ENCODE assay signal across 18 cellular contexts in the genomic region with DNA sequence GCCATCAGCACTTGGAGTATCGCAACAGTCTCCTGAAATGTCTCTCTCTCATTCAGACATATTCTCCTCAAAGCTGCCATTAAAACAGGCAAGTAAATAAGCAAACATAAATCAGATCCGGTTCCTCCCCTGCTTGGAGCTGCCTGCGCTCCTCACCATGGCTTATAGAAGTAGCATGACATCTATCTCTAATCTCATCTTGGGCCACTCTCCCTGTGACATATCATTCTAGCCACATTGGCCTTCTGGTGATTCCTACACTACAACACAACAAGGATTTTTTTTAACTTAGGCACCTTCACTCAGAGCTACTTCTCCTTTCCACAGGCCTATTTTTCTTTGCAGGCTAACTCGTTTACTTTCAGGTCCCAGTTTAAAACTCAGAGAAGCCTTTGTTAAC.
DNase-seq lines count a peak whose midpoint lies in the region; ATAC-seq and TF ChIP-seq lines count a peak whose summit lies in the region.
"Had no signal": no experiment of that assay in that cellular context is flagged by ENCODE, and none has a peak within 500 bp of the region (broad histone marks: within the 10 kb centered on the region; RNA-seq: fewer than 3 reads in every experiment).

No MANE protein-coding gene starts in this region.

- DNase-seq in NCI-H1417 (lab: John Stamatoyannopoulos, UW) (peak in 2 of 3 experiments; percentile 29 to 54), NCI-H1417 treated with DMSO at 0.1 percent for 48 hours (lab: John Stamatoyannopoulos, UW) (no peak), neuronal stem cell (ENCODE audit: low spot score) (no peak), AG08395 (ENCODE audit: low spot score) (no peak), caudate nucleus (lab: John Stamatoyannopoulos, UW) (no peak), NCI-H2107 (lab: John Stamatoyannopoulos, UW) (no peak)
- DNase-seq: CD4-positive, CD25-positive, alpha-beta regulatory T cell; DMS153; DND-41; NCI-H1092; NCI-H1930; NCI-H510A; Peyer's patch; SHP77 treated with DMSO at 0.1 percent for 48 hours had no signal

- H3K4ac ChIP-seq in neuronal stem cell (ENCODE audit: low read length): no peak overlapping the region

- H3K14ac ChIP-seq in neuronal stem cell (ENCODE audit: low read length): no peak overlapping the region

- H4K8ac ChIP-seq in neuronal stem cell (ENCODE audit: low read depth, low read length): no peak overlapping the region

- H3K27ac ChIP-seq in VCaP (peak overlapping the region; percentile 77), neuronal stem cell (replicated peaks; ENCODE audit: low read length) (no peak overlapping the region), caudate nucleus (ENCODE audit: low read depth, low read length) (no peak overlapping the region)
- H3K27ac ChIP-seq: 22Rv1, Peyer's patch had no signal

- no peak overlapping the region for H2BK120ac ChIP-seq in neuronal stem cell (ENCODE audit: low read depth, low read length)

- H2AFZ ChIP-seq in neuronal stem cell (ENCODE audit: low read length): peak overlapping the region; percentile 21

- H3K4me2 ChIP-seq in neuronal stem cell (ENCODE audit: insufficient read depth, low read length, poor library complexity, severe bottlenecking): no peak overlapping the region

- no peak overlapping the region for H4K91ac ChIP-seq in neuronal stem cell (ENCODE audit: low read depth, low read length, poor library complexity)

- H2BK5ac ChIP-seq in neuronal stem cell (ENCODE audit: low read length): no peak overlapping the region

- no peak overlapping the region for H2BK15ac ChIP-seq in neuronal stem cell (ENCODE audit: low read length)

- H3K79me1 ChIP-seq in neuronal stem cell (ENCODE audit: low read depth, low read length): no peaks in the 10 kb centered on the region

- H3K9me3 ChIP-seq in neuronal stem cell (replicated peaks in 1 of 2; ENCODE audit: control insufficient read depth in 2 of 2, insufficient read depth in 1 of 2, low read depth in 1 of 2, low read length in 2 of 2): no peaks in the 10 kb centered on the region
- H3K9me3 ChIP-seq: Peyer's patch had no signal

- H2BK12ac ChIP-seq in neuronal stem cell (ENCODE audit: low read length): no peak overlapping the region

- no peak for TF ChIP-seq CTCF in VCaP (conservative IDR thresholded peaks at IDR 0.05)

- ATAC-seq in HG03159 (IDR thresholded peaks at IDR 0.05; ENCODE audit: unreplicated experiment): no peak
- ATAC-seq: HCT116 had no signal

- H3K4me3 ChIP-seq in neuronal stem cell (ENCODE audit: low read length in 2 of 2): no peak overlapping the region
- H3K4me3 ChIP-seq: Peyer's patch had no signal

- no peaks in the 10 kb centered on the region for H3K27me3 ChIP-seq in neuronal stem cell (ENCODE audit: control insufficient read depth in 3 of 3, insufficient read depth in 3 of 3, low read depth in 1 of 3, low read length in 3 of 3)
- H3K27me3 ChIP-seq: Peyer's patch had no signal

- H2AK5ac ChIP-seq in neuronal stem cell (ENCODE audit: low read depth, low read length): no peak overlapping the region

- no peak overlapping the region for H3K18ac ChIP-seq in neuronal stem cell (ENCODE audit: low read length)

- H3K9ac ChIP-seq in neuronal stem cell (ENCODE audit: low read depth, low read length, poor library complexity): no peak overlapping the region

- H3K36me3 ChIP-seq in neuronal stem cell (replicated peaks in 1 of 2; ENCODE audit: control insufficient read depth in 2 of 2, insufficient read depth in 2 of 2, low read length in 2 of 2): no peaks in the 10 kb centered on the region
- H3K36me3 ChIP-seq: Peyer's patch had no signal

- peaks cover 0 to 2% of the 10 kb centered on the region in 2 donors for H3K4me1 ChIP-seq in neuronal stem cell (ENCODE audit: control insufficient read depth in 2 of 2, insufficient read depth in 1 of 2, low read depth in 1 of 2, low read length in 2 of 2)

- H3K23ac ChIP-seq in neuronal stem cell (ENCODE audit: low read depth, low read length, poor library complexity): no peak overlapping the region

- WGBS in neuronal stem cell (ENCODE audit: extremely low coverage in 2 of 2, insufficient read length in 2 of 2, insufficient replicate concordance in 1 of 2), 2 donors: no CpG with 5 or more reads among the region's 4 CpGs

Comparison
In these comparisons a context has a peak if more than half of its experiments do, and no peak if none do; other contexts are left out.
1. DNase-seq: peak in NCI-H1417 (2 of 3); none in NCI-H1417 treated with DMSO at 0.1 percent for 48 hours (single experiment), neuronal stem cell (single experiment), AG08395 (single experiment), caudate nucleus (0 of 61) and NCI-H2107 (single experiment).